ENCODE assay signal across 14 cellular contexts in the genomic region with DNA sequence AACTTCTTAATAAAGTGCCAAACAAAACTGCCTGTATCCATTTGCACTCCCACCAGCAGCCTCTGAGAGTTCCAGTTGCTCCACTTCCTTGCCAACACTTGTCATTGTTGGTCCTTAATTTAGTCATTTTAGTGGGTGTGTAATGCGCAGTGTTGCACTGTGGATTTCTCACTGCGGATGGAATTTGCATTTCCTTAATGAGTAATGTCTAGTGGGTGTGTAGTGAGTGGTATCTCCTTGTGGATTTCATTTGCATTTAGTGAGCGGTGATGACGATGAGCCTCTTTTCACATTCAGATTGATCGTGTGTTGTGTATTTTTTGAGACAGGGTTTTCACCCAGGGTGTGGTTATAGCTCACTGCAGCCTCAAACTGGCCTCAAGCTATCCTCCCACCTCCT. TPM values are rescaled to one million over a fixed set of nuclear protein-coding genes. Genes with fewer than 3 reads are reported as not detected.
DNase-seq lines count a peak whose midpoint lies in the region; ATAC-seq and TF ChIP-seq lines count a peak whose summit lies in the region.
"Had no signal": no experiment of that assay in that cellular context is flagged by ENCODE, and none has a peak within 500 bp of the region (broad histone marks: within the 10 kb centered on the region; RNA-seq: fewer than 3 reads in every experiment).

No MANE protein-coding gene starts in this region.

- H3K9me3 Mint-ChIP-seq in activated T-cell treated with anti-CD3 and anti-CD28 coated beads, Interleukin-2, amount 50 U/mL, for 72 hours, result no peaks in the 10 kb centered on the region
- peaks cover 4% of the 10 kb centered on the region for H3K9me3 Mint-ChIP-seq in activated T-cell treated with anti-CD3 and anti-CD28 coated beads, Interleukin-2, amount 50 U/mL, for 24 hours
- no peaks in the 10 kb centered on the region for H3K9me3 Mint-ChIP-seq in activated T-helper 17 cell treated with anti-CD3 and anti-CD28 coated beads, Interleukin-2, amount 50 U/mL, for 72 hours
- H3K9me3 Mint-ChIP-seq: HFFc6 had no signal

- H3K36me3 ChIP-seq in BLaER1 (no peaks in the 10 kb centered on the region), mesenchymal stem cell (ENCODE audit: control insufficient read depth in 1 of 2, insufficient read depth in 2 of 2, low read depth in 1 of 2, low read length in 2 of 2) (no peaks in the 10 kb centered on the region)
- H3K36me3 ChIP-seq: BE2C had no signal

- no peak overlapping the region for H3K14ac ChIP-seq in mesenchymal stem cell (ENCODE audit: low read length in 2 of 2)

- no peak overlapping the region for H3K27ac Mint-ChIP-seq in activated T-cell treated with anti-CD3 and anti-CD28 coated beads, Interleukin-2, amount 50 U/mL, for 72 hours
- H3K27ac Mint-ChIP-seq in activated T-cell treated with anti-CD3 and anti-CD28 coated beads, Interleukin-2, amount 50 U/mL, for 24 hours, result no peak overlapping the region
- no peak overlapping the region for H3K27ac Mint-ChIP-seq in activated T-helper 17 cell treated with anti-CD3 and anti-CD28 coated beads, Interleukin-2, amount 50 U/mL, for 72 hours
- H3K27ac Mint-ChIP-seq: CD4-positive, CD25-positive, alpha-beta regulatory T cell; HFFc6 had no signal

- H3K27ac ChIP-seq in BLaER1 (no peak overlapping the region), mesenchymal stem cell (ENCODE audit: low read length, poor library complexity, severe bottlenecking) (no peak overlapping the region)
- H3K27ac ChIP-seq: HL-60 had no signal

- H3K9ac ChIP-seq in BLaER1 (no peak overlapping the region), mesenchymal stem cell (ENCODE audit: low read length) (no peak overlapping the region)

- H3K27me3 ChIP-seq in BLaER1, result no peaks in the 10 kb centered on the region
- H3K27me3 ChIP-seq in mesenchymal stem cell (ENCODE audit: control insufficient read depth in 1 of 2, insufficient read depth in 1 of 2, low read length in 2 of 2), result peaks cover 14 to 42% of the 10 kb centered on the region in 2 experiments
- H3K27me3 ChIP-seq: BE2C had no signal

- no peak overlapping the region for H2AFZ ChIP-seq in mesenchymal stem cell (ENCODE audit: low read depth, low read length)

- H3K4me3 ChIP-seq in BLaER1 (no peak overlapping the region), mesenchymal stem cell (ENCODE audit: insufficient read depth in 1 of 2, low read depth in 1 of 2, low read length in 2 of 2) (no peak overlapping the region), foreskin fibroblast (ENCODE audit: low read depth in 1 of 2, low read length in 2 of 2) (no peak overlapping the region)

- TF ChIP-seq CTCF in foreskin fibroblast (IDR thresholded peaks at IDR 0.05; ENCODE audit: low read depth, low read length), result no peak

- H2BK5ac ChIP-seq in mesenchymal stem cell (ENCODE audit: low read depth, low read length, poor library complexity, severe bottlenecking), result no peak overlapping the region

- H3K4me1 ChIP-seq in BLaER1 (peaks cover 35% of the 10 kb centered on the region), mesenchymal stem cell (ENCODE audit: control insufficient read depth, insufficient read depth, low read depth, low read length) (peaks cover 11% of the 10 kb centered on the region)
- H3K4me1 ChIP-seq: BE2C had no signal

- no peaks in the 10 kb centered on the region for H3K36me3 Mint-ChIP-seq in activated T-cell treated with anti-CD3 and anti-CD28 coated beads, Interleukin-2, amount 50 U/mL, for 72 hours (ENCODE audit: insufficient read depth in 2 of 2)
- H3K36me3 Mint-ChIP-seq in activated T-cell treated with anti-CD3 and anti-CD28 coated beads, Interleukin-2, amount 50 U/mL, for 24 hours (ENCODE audit: low read depth), result no peaks in the 10 kb centered on the region
- no peaks in the 10 kb centered on the region for H3K36me3 Mint-ChIP-seq in activated T-helper 17 cell treated with anti-CD3 and anti-CD28 coated beads, Interleukin-2, amount 50 U/mL, for 72 hours (ENCODE audit: low read depth)
- H3K36me3 Mint-ChIP-seq: CD4-positive, CD25-positive, alpha-beta regulatory T cell had no signal

- H2BK120ac ChIP-seq in mesenchymal stem cell (ENCODE audit: low read depth, low read length), result no peak overlapping the region

- H3K18ac ChIP-seq in mesenchymal stem cell (ENCODE audit: low read depth in 1 of 2, low read length in 2 of 2), result no peak overlapping the region

- no peaks in the 10 kb centered on the region for H3K4me1 Mint-ChIP-seq in activated T-cell treated with anti-CD3 and anti-CD28 coated beads, Interleukin-2, amount 50 U/mL, for 72 hours (ENCODE audit: low read depth)
- H3K4me1 Mint-ChIP-seq in activated T-cell treated with anti-CD3 and anti-CD28 coated beads, Interleukin-2, amount 50 U/mL, for 24 hours (ENCODE audit: low read depth), result peaks cover 6% of the 10 kb centered on the region
- H3K4me1 Mint-ChIP-seq in activated T-helper 17 cell treated with anti-CD3 and anti-CD28 coated beads, Interleukin-2, amount 50 U/mL, for 72 hours, result no peaks in the 10 kb centered on the region

- H3K79me1 ChIP-seq in mesenchymal stem cell (replicated peaks; ENCODE audit: low read length, poor library complexity, severe bottlenecking), result no peaks in the 10 kb centered on the region

- no peak for DNase-seq in activated T-cell treated with anti-CD3 and anti-CD28 coated beads, Interleukin-2, amount 50 U/mL, for 72 hours
- no peak for DNase-seq in activated T-cell treated with anti-CD3 and anti-CD28 coated beads, Interleukin-2, amount 50 U/mL, for 24 hours
- DNase-seq in mesenchymal stem cell (no peak), NCI-H1048 (lab: John Stamatoyannopoulos, UW) (no peak), foreskin fibroblast (no peak)
- DNase-seq: BE2C; CD4-positive, CD25-positive, alpha-beta regulatory T cell; DMS53; GF-D8; HCEC 1CT; HFFc6 had no signal

- H3K27me3 Mint-ChIP-seq in activated T-cell treated with anti-CD3 and anti-CD28 coated beads, Interleukin-2, amount 50 U/mL, for 72 hours (ENCODE audit: low read depth), result no peaks in the 10 kb centered on the region
- peaks cover 4% of the 10 kb centered on the region for H3K27me3 Mint-ChIP-seq in activated T-cell treated with anti-CD3 and anti-CD28 coated beads, Interleukin-2, amount 50 U/mL, for 24 hours
- peaks cover 5% of the 10 kb centered on the region for H3K27me3 Mint-ChIP-seq in activated T-helper 17 cell treated with anti-CD3 and anti-CD28 coated beads, Interleukin-2, amount 50 U/mL, for 72 hours

- no peak overlapping the region for H2AK5ac ChIP-seq in mesenchymal stem cell (ENCODE audit: low read length, severe bottlenecking)

- no peak overlapping the region for H4K8ac ChIP-seq in mesenchymal stem cell (ENCODE audit: low read length)

- no peak overlapping the region for H4K91ac ChIP-seq in mesenchymal stem cell (ENCODE audit: low read length)

- H3K4me2 ChIP-seq in BLaER1 (peak overlapping the region; percentile 80; the same call in 1 of the 2 replicates), mesenchymal stem cell (ENCODE audit: low read length, poor library complexity, severe bottlenecking) (no peak overlapping the region)

- ATAC-seq in activated T-cell treated with anti-CD3 and anti-CD28 coated beads, Interleukin-2, amount 50 U/mL, for 72 hours (replicated peaks in 1 of 2), result peak; percentile 22 to 66
- ATAC-seq in activated T-helper 17 cell treated with anti-CD3 and anti-CD28 coated beads, Interleukin-2, amount 50 U/mL, for 72 hours (replicated peaks), result peak; percentile 95

- no peaks in the 10 kb centered on the region for H3K9me3 ChIP-seq in BLaER1
- peaks cover 5% of the 10 kb centered on the region for H3K9me3 ChIP-seq in mesenchymal stem cell (ENCODE audit: control insufficient read depth, low read length)
- H3K9me3 ChIP-seq: BE2C had no signal

- no peak overlapping the region for H3K4me3 Mint-ChIP-seq in activated T-cell treated with anti-CD3 and anti-CD28 coated beads, Interleukin-2, amount 50 U/mL, for 72 hours
- H3K4me3 Mint-ChIP-seq in activated T-cell treated with anti-CD3 and anti-CD28 coated beads, Interleukin-2, amount 50 U/mL, for 24 hours, result no peak overlapping the region
- H3K4me3 Mint-ChIP-seq in activated T-helper 17 cell treated with anti-CD3 and anti-CD28 coated beads, Interleukin-2, amount 50 U/mL, for 72 hours, result no peak overlapping the region
- H3K4me3 Mint-ChIP-seq: HFFc6 had no signal

- WGBS in mesenchymal stem cell, result 95% methylated on average over 5 of the region's 5 CpGs

- no peaks in the 10 kb centered on the region for H4K20me1 ChIP-seq in BLaER1

- H3K23ac ChIP-seq in mesenchymal stem cell (ENCODE audit: low read length in 2 of 2), result no peak overlapping the region

- H2BK15ac ChIP-seq in mesenchymal stem cell (ENCODE audit: low read depth, poor library complexity, severe bottlenecking), result peak overlapping the region; percentile 41

- no peak overlapping the region for H2BK12ac ChIP-seq in mesenchymal stem cell (ENCODE audit: low read length in 2 of 2)

- no peak overlapping the region for H3K4ac ChIP-seq in mesenchymal stem cell (ENCODE audit: low read depth in 1 of 2, low read length in 2 of 2)

RNA-seq across cellular contexts. Expression of a gene that starts 4.1 kb away (rescaled TPM):
- not detected for total RNA-seq in activated T-cell treated with anti-CD3 and anti-CD28 coated beads, Interleukin-2, amount 50 U/mL, for 72 hours
- total RNA-seq in activated T-helper 17 cell treated with anti-CD3 and anti-CD28 coated beads, Interleukin-2, amount 50 U/mL, for 72 hours, result not detected
- polyA plus RNA-seq in mesenchymal stem cell (2013, experiment 1 of 2), result not detected
- not detected for polyA plus RNA-seq in mesenchymal stem cell (2013, experiment 2 of 2)
- total RNA-seq: CD4-positive, CD25-positive, alpha-beta regulatory T cell had no signal
- polyA plus RNA-seq: CD4-positive, CD25-positive, alpha-beta regulatory T cell had no signal

RNA-seq across cellular contexts. Expression of a gene that starts 15.6 kb away (rescaled TPM):
- 10 to 100 TPM; 38.0 to 40.6 TPM for total RNA-seq in activated T-cell treated with anti-CD3 and anti-CD28 coated beads, Interleukin-2, amount 50 U/mL, for 72 hours
- total RNA-seq in activated T-helper 17 cell treated with anti-CD3 and anti-CD28 coated beads, Interleukin-2, amount 50 U/mL, for 72 hours, result 10 to 100 TPM; 39.2 to 47.1 TPM
- polyA plus RNA-seq in mesenchymal stem cell (2013, experiment 1 of 2), result 10.3 TPM
- polyA plus RNA-seq in mesenchymal stem cell (2013, experiment 2 of 2), result 11.2 TPM

RNA-seq across cellular contexts. Expression of a gene that starts 29.5 kb away (rescaled TPM):
- total RNA-seq in activated T-cell treated with anti-CD3 and anti-CD28 coated beads, Interleukin-2, amount 50 U/mL, for 72 hours, result 10 to 100 TPM; 11.4 to 17.6 TPM
- 10 to 100 TPM in 1 of 2 donors, 1 to 10 TPM in 1; 9.2 to 14.0 TPM for total RNA-seq in activated T-helper 17 cell treated with anti-CD3 and anti-CD28 coated beads, Interleukin-2, amount 50 U/mL, for 72 hours
- 9.4 TPM for polyA plus RNA-seq in mesenchymal stem cell (2013, experiment 1 of 2)
- polyA plus RNA-seq in mesenchymal stem cell (2013, experiment 2 of 2), result 9.7 TPM

RNA-seq across cellular contexts. Expression of a gene that starts 30.2 kb away (rescaled TPM):
- 1 to 10 TPM; 3.0 to 3.9 TPM for total RNA-seq in activated T-cell treated with anti-CD3 and anti-CD28 coated beads, Interleukin-2, amount 50 U/mL, for 72 hours
- total RNA-seq in activated T-helper 17 cell treated with anti-CD3 and anti-CD28 coated beads, Interleukin-2, amount 50 U/mL, for 72 hours, result 1 to 10 TPM; 4.3 to 4.4 TPM
- 2.5 TPM for polyA plus RNA-seq in mesenchymal stem cell (2013, experiment 1 of 2)
- polyA plus RNA-seq in mesenchymal stem cell (2013, experiment 2 of 2), result 2.1 TPM

RNA-seq across cellular contexts. Expression of a gene that starts 31.8 kb away (rescaled TPM):
- 10 to 100 TPM; 14.0 to 22.7 TPM for total RNA-seq in activated T-cell treated with anti-CD3 and anti-CD28 coated beads, Interleukin-2, amount 50 U/mL, for 72 hours
- total RNA-seq in activated T-helper 17 cell treated with anti-CD3 and anti-CD28 coated beads, Interleukin-2, amount 50 U/mL, for 72 hours, result 10 to 100 TPM; 13.2 to 40.6 TPM
- polyA plus RNA-seq in mesenchymal stem cell (2013, experiment 1 of 2), result 20.2 TPM
- polyA plus RNA-seq in mesenchymal stem cell (2013, experiment 2 of 2), result 20.1 TPM
